ENCODE assay signal across 16 cellular contexts in the genomic region with DNA sequence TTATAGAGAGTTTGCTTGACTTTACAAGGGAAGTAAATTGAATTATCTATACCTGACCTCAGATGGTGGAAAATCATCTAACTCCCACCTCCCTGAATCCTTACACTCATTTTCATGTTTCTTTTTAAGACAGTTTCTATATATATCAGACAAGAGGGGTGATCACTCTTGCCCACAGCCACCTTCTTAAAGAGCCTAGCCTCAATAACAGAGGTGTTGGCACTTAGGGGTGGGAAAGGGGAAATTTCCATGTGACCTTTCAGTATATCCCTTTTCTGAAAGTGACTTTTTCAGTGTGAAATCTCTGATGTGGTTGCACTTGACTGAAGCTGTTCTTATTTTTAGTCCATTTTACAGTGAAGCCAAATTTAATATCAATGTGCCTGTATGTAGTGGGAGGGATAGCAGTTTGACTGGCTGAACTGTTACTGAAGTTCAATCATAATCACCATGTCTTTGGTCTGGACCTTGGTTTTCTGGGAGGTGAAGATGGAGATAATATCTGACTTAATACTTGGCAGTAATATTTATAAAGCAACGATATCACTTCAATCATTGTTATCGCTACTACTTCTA.
DNase-seq lines count a peak whose midpoint lies in the region; ATAC-seq lines count a peak whose summit lies in the region.
"Had no signal": no experiment of that assay in that cellular context is flagged by ENCODE, and none has a peak within 500 bp of the region (broad histone marks: within the 10 kb centered on the region; RNA-seq: fewer than 3 reads in every experiment).

No MANE protein-coding gene starts in this region.

- H3K36me3 Mint-ChIP-seq in activated naive CD4-positive, alpha-beta T cell treated with anti-CD3 and anti-CD28 coated beads for 36 hours (ENCODE audit: low read depth), result no peaks in the 10 kb centered on the region
- H3K36me3 Mint-ChIP-seq in activated T-helper 2 cell treated with anti-CD3 and anti-CD28 coated beads, Interferon-gamma antibody, Interleukin-2, Interleukin-4, amounts not matched to agents 10 μg/mL and 5 μg/mL and 100 μg/mL, durations not matched to agents 14 hours and 24 hours and 36 hours (ENCODE audit: low read depth), result peaks cover 12% of the 10 kb centered on the region
- H3K36me3 Mint-ChIP-seq in stimulated activated naive B cell treated with anti-CD40 and anti-IgM and Interleukin-4, amounts not matched to agents 10 μg/mL and 1 μg/mL and 100 μg/mL, for 72 hours, result no peaks in the 10 kb centered on the region

- H3K4me3 Mint-ChIP-seq in activated naive CD4-positive, alpha-beta T cell treated with anti-CD3 and anti-CD28 coated beads for 36 hours, result no peak overlapping the region
- no peak overlapping the region for H3K4me3 Mint-ChIP-seq in activated T-helper 2 cell treated with anti-CD3 and anti-CD28 coated beads, Interferon-gamma antibody, Interleukin-2, Interleukin-4, amounts not matched to agents 10 μg/mL and 5 μg/mL and 100 μg/mL, durations not matched to agents 14 hours and 24 hours and 36 hours (ENCODE audit: low read depth)
- no peak overlapping the region for H3K4me3 Mint-ChIP-seq in stimulated activated naive B cell treated with anti-CD40 and anti-IgM and Interleukin-4, amounts not matched to agents 10 μg/mL and 1 μg/mL and 100 μg/mL, for 72 hours
- H3K4me3 Mint-ChIP-seq: IgD-negative memory B cell had no signal

- H3K27me3 Mint-ChIP-seq in activated naive CD4-positive, alpha-beta T cell treated with anti-CD3 and anti-CD28 coated beads for 36 hours (ENCODE audit: low read depth), result no peaks in the 10 kb centered on the region
- no peaks in the 10 kb centered on the region for H3K27me3 Mint-ChIP-seq in activated T-helper 2 cell treated with anti-CD3 and anti-CD28 coated beads, Interferon-gamma antibody, Interleukin-2, Interleukin-4, amounts not matched to agents 10 μg/mL and 5 μg/mL and 100 μg/mL, durations not matched to agents 14 hours and 24 hours and 36 hours (ENCODE audit: low read depth)
- H3K27me3 Mint-ChIP-seq in stimulated activated naive B cell treated with anti-CD40 and anti-IgM and Interleukin-4, amounts not matched to agents 10 μg/mL and 1 μg/mL and 100 μg/mL, for 72 hours, result no peaks in the 10 kb centered on the region

- CTCF ChIA-PET in activated naive CD4-positive, alpha-beta T cell treated with anti-CD3 and anti-CD28 coated beads for 36 hours (lab: Charles Lee), result no interaction called here

- H3K27ac Mint-ChIP-seq in activated naive CD4-positive, alpha-beta T cell treated with anti-CD3 and anti-CD28 coated beads for 36 hours, result peak overlapping the region; percentile 95
- peak overlapping the region; percentile 97 for H3K27ac Mint-ChIP-seq in activated T-helper 2 cell treated with anti-CD3 and anti-CD28 coated beads, Interferon-gamma antibody, Interleukin-2, Interleukin-4, amounts not matched to agents 10 μg/mL and 5 μg/mL and 100 μg/mL, durations not matched to agents 14 hours and 24 hours and 36 hours
- peak overlapping the region; percentile 2 for H3K27ac Mint-ChIP-seq in stimulated activated naive B cell treated with anti-CD40 and anti-IgM and Interleukin-4, amounts not matched to agents 10 μg/mL and 1 μg/mL and 100 μg/mL, for 72 hours

- peaks cover 56% of the 10 kb centered on the region for H3K4me1 Mint-ChIP-seq in activated naive CD4-positive, alpha-beta T cell treated with anti-CD3 and anti-CD28 coated beads for 36 hours (ENCODE audit: low read depth)
- peaks cover 56% of the 10 kb centered on the region for H3K4me1 Mint-ChIP-seq in activated T-helper 2 cell treated with anti-CD3 and anti-CD28 coated beads, Interferon-gamma antibody, Interleukin-2, Interleukin-4, amounts not matched to agents 10 μg/mL and 5 μg/mL and 100 μg/mL, durations not matched to agents 14 hours and 24 hours and 36 hours (ENCODE audit: low read depth)
- H3K4me1 Mint-ChIP-seq in stimulated activated naive B cell treated with anti-CD40 and anti-IgM and Interleukin-4, amounts not matched to agents 10 μg/mL and 1 μg/mL and 100 μg/mL, for 72 hours, result peaks cover 15 to 28% of the 10 kb centered on the region in 2 donors
- H3K4me1 Mint-ChIP-seq: IgD-negative memory B cell had no signal

- intact Hi-C loops in activated naive CD4-positive, alpha-beta T cell treated with anti-CD3 and anti-CD28 coated beads for 36 hours (cut with micrococcal nuclease), result loop anchor here (1.0 to 2.0 kb wide), 6 partner anchors 9 to 47 kb away; no protein-coding TSS in a partner anchor
- intact Hi-C loops in activated T-helper 2 cell treated with anti-CD3 and anti-CD28 coated beads, Interferon-gamma antibody, Interleukin-2, Interleukin-4, amounts not matched to agents 10 μg/mL and 5 μg/mL and 100 μg/mL, durations not matched to agents 14 hours and 24 hours and 36 hours (cut with micrococcal nuclease), result loop anchor here (1.0 kb wide), 10 partner anchors 13 to 364 kb away; no protein-coding TSS in a partner anchor

- H3K9me3 Mint-ChIP-seq in activated naive CD4-positive, alpha-beta T cell treated with anti-CD3 and anti-CD28 coated beads for 36 hours, result no peaks in the 10 kb centered on the region
- peaks cover 3% of the 10 kb centered on the region for H3K9me3 Mint-ChIP-seq in activated T-helper 2 cell treated with anti-CD3 and anti-CD28 coated beads, Interferon-gamma antibody, Interleukin-2, Interleukin-4, amounts not matched to agents 10 μg/mL and 5 μg/mL and 100 μg/mL, durations not matched to agents 14 hours and 24 hours and 36 hours
- no peaks in the 10 kb centered on the region for H3K9me3 Mint-ChIP-seq in stimulated activated naive B cell treated with anti-CD40 and anti-IgM and Interleukin-4, amounts not matched to agents 10 μg/mL and 1 μg/mL and 100 μg/mL, for 72 hours
- H3K9me3 Mint-ChIP-seq: IgD-negative memory B cell had no signal

- DNase-seq in activated CD4-positive, CD25-positive, alpha-beta regulatory T cell (lab: John Stamatoyannopoulos, UW), result no peak
- peak; percentile 56 for DNase-seq in activated naive CD4-positive, alpha-beta T cell treated with anti-CD3 and anti-CD28 coated beads for 36 hours
- no peak for DNase-seq in activated naive CD4-positive, alpha-beta T cell treated with anti-CD3 and anti-CD28 coated beads, Interleukin-2, amount 50 U/mL, for 16 hours
- DNase-seq in activated T-helper 2 cell treated with anti-CD3 and anti-CD28 coated beads, Interferon-gamma antibody, Interleukin-2, Interleukin-4, amounts not matched to agents 10 μg/mL and 5 μg/mL and 100 μg/mL, durations not matched to agents 14 hours and 24 hours and 36 hours (ENCODE audit: low spot score), result no peak
- DNase-seq in stimulated activated naive B cell treated with anti-CD40 and anti-IgM and Interleukin-4, amounts not matched to agents 10 μg/mL and 1 μg/mL and 100 μg/mL, for 72 hours, result no peak
- DNase-seq in COLO668 (lab: John Stamatoyannopoulos, UW; ENCODE audit: unreplicated experiment) (no peak), hippocampal formation (lab: John Stamatoyannopoulos, UW) (no peak)
- DNase-seq: 8988T, C1 segment of cervical spinal cord, EL, GM23248, NCI-H1436, NCI-H510A treated with DMSO at 0.1 percent for 48 hours had no signal

- peak; percentile 84 for ATAC-seq in activated CD4-positive, CD25-positive, alpha-beta regulatory T cell treated with anti-CD3 and anti-CD28 coated beads, Interleukin-2, amount 50 U/mL, for 24 hours
- peak; percentile 54 to 78 for ATAC-seq in stimulated activated naive B cell treated with anti-CD40 and anti-IgM and Interleukin-4, amounts not matched to agents 10 μg/mL and 1 μg/mL and 100 μg/mL, for 72 hours (replicated peaks)
- ATAC-seq: Panc1 had no signal

Comparison
In these comparisons a context has a peak if more than half of its experiments do, and no peak if none do; other contexts are left out.
1. H3K27ac Mint-ChIP-seq: peak in every context shown above with its lines; median percentile 97 in activated T-helper 2 cell treated with anti-CD3 and anti-CD28 coated beads, Interferon-gamma antibody, Interleukin-2, Interleukin-4, amounts not matched to agents 10 μg/mL and 5 μg/mL and 100 μg/mL, durations not matched to agents 14 hours and 24 hours and 36 hours; 95 in activated naive CD4-positive, alpha-beta T cell treated with anti-CD3 and anti-CD28 coated beads for 36 hours; 2 in stimulated activated naive B cell treated with anti-CD40 and anti-IgM and Interleukin-4, amounts not matched to agents 10 μg/mL and 1 μg/mL and 100 μg/mL, for 72 hours.